Comparison of ENCODE assay signal across 22 cellular contexts in the genomic region with DNA sequence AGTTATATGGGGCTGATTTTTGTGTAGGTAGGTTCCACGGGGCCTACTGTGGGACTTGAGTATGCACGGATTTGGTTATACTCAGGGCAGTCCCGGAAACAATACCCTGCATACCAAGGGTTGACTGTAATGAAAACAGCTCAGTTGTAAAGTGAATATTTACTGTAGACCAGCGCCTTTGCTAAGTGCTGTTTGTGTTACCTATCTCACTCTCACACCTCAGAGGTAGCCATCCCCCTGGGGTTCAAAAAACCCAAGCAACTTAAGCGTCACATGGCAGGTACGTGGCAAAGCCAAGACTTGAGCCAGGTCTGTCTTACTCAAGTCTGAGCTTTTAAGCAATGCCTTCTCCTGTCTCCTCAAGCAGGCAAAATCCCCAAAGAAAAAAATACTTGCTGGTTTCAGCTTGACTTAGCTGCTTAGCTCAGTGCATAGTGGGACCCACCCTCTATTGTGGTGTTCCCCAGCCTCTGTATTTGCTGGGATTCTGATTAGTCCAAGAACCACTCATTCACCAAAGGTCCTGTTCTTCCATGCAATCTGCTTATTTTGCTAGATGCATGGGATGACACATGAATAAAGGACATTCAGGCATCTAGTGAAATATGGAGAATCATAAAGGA. TPM values are rescaled to one million over a fixed set of nuclear protein-coding genes. Genes with fewer than 3 reads are reported as not detected.
DNase-seq lines count a peak whose midpoint lies in the region; ATAC-seq, FAIRE-seq and TF ChIP-seq lines count a peak whose summit lies in the region.
"Had no signal": no experiment of that assay in that cellular context is flagged by ENCODE, and none has a peak within 500 bp of the region (broad histone marks: within the 10 kb centered on the region; RNA-seq: fewer than 3 reads in every experiment).

No MANE protein-coding gene starts in this region.

- DNase-seq in body of pancreas: no peak
- DNase-seq in iPS-NIHi11 (ENCODE audit: low spot score): peak; percentile 26
- no peak for DNase-seq in psoas muscle
- DNase-seq in activated T-cell treated with anti-CD3 and anti-CD28 coated beads, Interleukin-2, amount 50 U/mL, for 48 hours: no peak
- no peak for DNase-seq in activated CD4-positive, alpha-beta T cell treated with anti-CD3 and anti-CD28 coated beads for 36 hours
- DNase-seq in frontal cortex (ENCODE audit: low spot score in 2 of 2): no peak
- DNase-seq: activated CD4-positive, alpha-beta T cell treated with anti-CD3 and anti-CD28 coated beads for 1 hour; activated naive CD4-positive, alpha-beta T cell treated with Interleukin-2 at 50 U/mL for 16 hours; activated T-cell treated with anti-CD3 and anti-CD28 coated beads, Interleukin-2, amount 50 U/mL, for 24 hours; amniotic stem cell; central memory CD4-positive, alpha-beta T cell; H7; NCI-H1092; NCI-H510A; SIG-M5 had no signal

- FAIRE-seq in frontal cortex (lab: Jason Lieb, UNC): no peak

- no peaks in the 10 kb centered on the region for H3K27me3 Mint-ChIP-seq in activated CD4-positive, alpha-beta T cell treated with anti-CD3 and anti-CD28 coated beads for 36 hours
- H3K27me3 Mint-ChIP-seq: activated T-cell treated with anti-CD3 and anti-CD28 coated beads, Interleukin-2, amount 50 U/mL, for 24 hours; stimulated activated memory B cell treated with anti-CD40 and anti-IgM and Interleukin-4, amounts not matched to agents 10 μg/mL and 1 μg/mL and 100 μg/mL, for 72 hours had no signal

- TF ChIP-seq CTCF in body of pancreas (IDR thresholded peaks at IDR 0.05) (no peak), psoas muscle (IDR thresholded peaks at IDR 0.05) (no peak)

- H3K36me3 ChIP-seq in HUES64 (ENCODE audit: insufficient read depth, low read length) (no peaks in the 10 kb centered on the region), body of pancreas (replicated peaks in 1 of 2; ENCODE audit: insufficient read depth in 1 of 2, low read depth in 2 of 2) (no peaks in the 10 kb centered on the region), psoas muscle (ENCODE audit: insufficient read depth in 1 of 2, low read depth in 1 of 2) (no peaks in the 10 kb centered on the region)
- H3K36me3 ChIP-seq: gastroesophageal sphincter, prostate gland, vagina had no signal

- H3K9me3 ChIP-seq in HUES64 (ENCODE audit: insufficient read depth, low read depth, low read length) (no peaks in the 10 kb centered on the region), body of pancreas (no peaks in the 10 kb centered on the region), psoas muscle (no peaks in the 10 kb centered on the region)
- H3K9me3 ChIP-seq: gastroesophageal sphincter, prostate gland, vagina had no signal

- H3K4me1 ChIP-seq in HUES64 (ENCODE audit: insufficient read depth, low read length) (peaks cover 19% of the 10 kb centered on the region), body of pancreas (peaks cover 26% of the 10 kb centered on the region), psoas muscle (peaks cover 50% of the 10 kb centered on the region)
- H3K4me1 ChIP-seq: prostate gland had no signal

- H3K9me3 Mint-ChIP-seq in activated CD4-positive, alpha-beta T cell treated with anti-CD3 and anti-CD28 coated beads for 36 hours (ENCODE audit: low read depth): no peaks in the 10 kb centered on the region
- H3K9me3 Mint-ChIP-seq: activated T-cell treated with anti-CD3 and anti-CD28 coated beads, Interleukin-2, amount 50 U/mL, for 24 hours; neural crest cell had no signal

- H3K27ac ChIP-seq in HUES64 (ENCODE audit: low read depth, low read length) (peak overlapping the region; percentile 58; the same call in 1 of the 2 replicates), body of pancreas (peak overlapping the region; percentile 11 to 82 (median 24)), psoas muscle (peak overlapping the region; percentile 83)
- H3K27ac ChIP-seq: gastroesophageal sphincter, prostate gland, vagina had no signal

- no peak for TF ChIP-seq POLR2A in body of pancreas (IDR thresholded peaks at IDR 0.05)

- no peak overlapping the region for H3K27ac Mint-ChIP-seq in activated CD4-positive, alpha-beta T cell treated with anti-CD3 and anti-CD28 coated beads for 36 hours
- H3K27ac Mint-ChIP-seq: activated T-cell treated with anti-CD3 and anti-CD28 coated beads, Interleukin-2, amount 50 U/mL, for 24 hours; stimulated activated memory B cell treated with anti-CD40 and anti-IgM and Interleukin-4, amounts not matched to agents 10 μg/mL and 1 μg/mL and 100 μg/mL, for 72 hours had no signal

- H3K36me3 Mint-ChIP-seq in activated CD4-positive, alpha-beta T cell treated with anti-CD3 and anti-CD28 coated beads for 36 hours (ENCODE audit: low read depth): no peaks in the 10 kb centered on the region

- WGBS in HUES64: 40% methylated on average over 6 of the region's 6 CpGs
- 70 to 79% methylated on average over 6 of the region's 6 CpGs for WGBS in body of pancreas, 2 donors
- WGBS in psoas muscle, 3 donors: 84 to 89% (median 86%) methylated on average over 6 of the region's 6 CpGs

- ATAC-seq in body of pancreas (no peak), psoas muscle (peak in 1 of 4 donors; percentile 17)
- no peak for ATAC-seq in activated CD4-positive, alpha-beta T cell treated with anti-CD3 and anti-CD28 coated beads for 36 hours
- ATAC-seq: stimulated activated memory B cell treated with anti-CD40 and anti-IgM and Interleukin-4, amounts not matched to agents 10 μg/mL and 1 μg/mL and 100 μg/mL, for 72 hours had no signal

- H3K4me3 ChIP-seq in HUES64 (ENCODE audit: low read length) (no peak overlapping the region), body of pancreas (no peak overlapping the region), psoas muscle (no peak overlapping the region)
- H3K4me3 ChIP-seq: gastroesophageal sphincter, prostate gland, skin epidermis, vagina had no signal

- intact Hi-C loops in body of pancreas (cut with DNase I): no loop called here
- intact Hi-C loops in psoas muscle (cut with DNase I): no loop called here
- intact Hi-C loops in activated CD4-positive, alpha-beta T cell treated with anti-CD3 and anti-CD28 coated beads for 36 hours (cut with DNase I, micrococcal nuclease): no loop called here

- CTCF ChIA-PET in activated CD4-positive, alpha-beta T cell treated with anti-CD3 and anti-CD28 coated beads for 36 hours (lab: Charles Lee): interaction anchor here (0.6 kb wide), 1 partner anchor 394 kb away, joined by 3 read pairs; no protein-coding TSS in a partner anchor

- H3K27me3 ChIP-seq in HUES64 (ENCODE audit: insufficient read depth, low read length) (no peaks in the 10 kb centered on the region), body of pancreas (no peaks in the 10 kb centered on the region), psoas muscle (ENCODE audit: insufficient read depth in 3 of 3, low read length in 2 of 3) (no peaks in the 10 kb centered on the region)
- H3K27me3 ChIP-seq: gastroesophageal sphincter, vagina had no signal

- POLR2A ChIA-PET in activated CD4-positive, alpha-beta T cell treated with anti-CD3 and anti-CD28 coated beads for 36 hours (lab: Charles Lee): no interaction called here

- H3K4me1 Mint-ChIP-seq in activated CD4-positive, alpha-beta T cell treated with anti-CD3 and anti-CD28 coated beads for 36 hours: peaks cover 2% of the 10 kb centered on the region
- H3K4me1 Mint-ChIP-seq: neural crest cell had no signal

- no peak overlapping the region for H3K4me3 Mint-ChIP-seq in activated CD4-positive, alpha-beta T cell treated with anti-CD3 and anti-CD28 coated beads for 36 hours
- H3K4me3 Mint-ChIP-seq: activated T-cell treated with anti-CD3 and anti-CD28 coated beads, Interleukin-2, amount 50 U/mL, for 24 hours; neural crest cell; stimulated activated memory B cell treated with anti-CD40 and anti-IgM and Interleukin-4, amounts not matched to agents 10 μg/mL and 1 μg/mL and 100 μg/mL, for 72 hours had no signal

- no peak overlapping the region for H3K9ac ChIP-seq in HUES64 (ENCODE audit: low read depth, low read length)

RNA-seq across cellular contexts. Expression of gene STRN3, which starts 34.2 kb away (rescaled TPM):
- polyA plus RNA-seq in HUES64 (2013, experiment 1 of 2): 25.1 TPM
- 29.7 TPM for polyA plus RNA-seq in HUES64 (2013, experiment 2 of 2)
- 10 to 100 TPM; 18.1 to 18.9 TPM for total RNA-seq in body of pancreas
- 100 to 1,000 TPM in 2 of 4 donors, 10 to 100 TPM in 2; 80.2 to 154 (median 95.4) TPM for total RNA-seq in psoas muscle
- polyA plus RNA-seq in psoas muscle: 10 to 100 TPM; 28.2 to 45.9 (median 31.5) TPM
- total RNA-seq in activated CD4-positive, alpha-beta T cell treated with anti-CD3 and anti-CD28 coated beads for 36 hours: 10 to 100 TPM; 17.9 to 22.5 TPM
- 148 TPM for total RNA-seq in frontal cortex

RNA-seq across cellular contexts. Expression of gene AP4S1, which starts 34.9 kb away (rescaled TPM):
- polyA plus RNA-seq in HUES64 (2013, experiment 1 of 2): 9.5 TPM
- polyA plus RNA-seq in HUES64 (2013, experiment 2 of 2): 8.7 TPM
- total RNA-seq in body of pancreas (10 to 100 TPM in 1 of 2 donors, 1 to 10 TPM in 1; 8.6 to 13.7 TPM), psoas muscle (10 to 100 TPM in 1 of 4 donors, 1 to 10 TPM in 3; 4.2 to 13.9 (median 7.2) TPM), frontal cortex (26.9 TPM)
- polyA plus RNA-seq in psoas muscle: 1 to 10 TPM; 4.2 to 9.8 (median 4.8) TPM
- 1 to 10 TPM; 4.0 to 5.9 TPM for total RNA-seq in activated CD4-positive, alpha-beta T cell treated with anti-CD3 and anti-CD28 coated beads for 36 hours

Comparison
In these comparisons a context has a peak if more than half of its experiments do, and no peak if none do; other contexts are left out.
1. H3K27ac ChIP-seq: peak in every context shown above with its lines; median percentile 83 in psoas muscle; 58 in HUES64; 24 in body of pancreas.